1 cellular context compared by ENCODE assay signal in the genomic region with DNA sequence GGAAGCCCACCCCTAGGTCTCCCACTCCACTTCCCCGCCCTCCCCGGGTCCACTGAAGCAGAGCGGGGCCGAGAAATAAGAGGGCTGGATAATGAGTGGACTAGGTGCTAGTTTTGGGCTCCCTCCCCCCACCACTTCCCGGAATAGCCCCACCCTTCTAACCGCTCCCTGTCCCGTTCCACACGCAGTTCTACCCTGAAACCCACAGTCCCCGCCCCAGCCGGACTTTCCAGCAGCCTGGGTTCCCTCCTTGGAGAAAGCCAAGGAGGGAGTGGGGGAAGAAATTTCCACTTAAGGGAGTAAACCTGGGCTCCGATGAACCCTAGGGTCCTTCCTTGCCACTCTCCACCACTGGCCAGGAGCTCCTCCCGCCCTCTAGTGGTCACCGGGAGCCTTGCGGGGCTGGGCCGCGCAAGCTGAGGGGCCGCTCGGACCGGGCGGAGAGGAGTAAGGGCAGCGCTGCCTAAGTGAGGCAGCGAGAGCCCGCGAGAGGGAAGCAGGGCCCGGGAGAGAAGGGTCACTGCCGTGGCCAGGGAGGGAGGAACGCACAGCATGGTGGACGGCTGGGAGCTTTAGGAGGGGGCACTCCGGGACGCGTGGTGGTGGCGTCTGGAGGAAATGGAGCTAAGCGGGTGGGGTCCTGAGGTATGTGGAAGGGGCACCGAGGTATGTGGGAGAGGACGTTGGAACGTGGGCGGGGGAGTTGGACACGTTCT.
TF ChIP-seq lines count a peak whose summit lies in the region.

No MANE protein-coding gene starts in this region.

TF ChIP-seq in K562, 482 proteins besides CTCF, POLR2A, EP300 and RAD21 (continued from another document and continues in another):
- TF ChIP-seq, protein P1, sequence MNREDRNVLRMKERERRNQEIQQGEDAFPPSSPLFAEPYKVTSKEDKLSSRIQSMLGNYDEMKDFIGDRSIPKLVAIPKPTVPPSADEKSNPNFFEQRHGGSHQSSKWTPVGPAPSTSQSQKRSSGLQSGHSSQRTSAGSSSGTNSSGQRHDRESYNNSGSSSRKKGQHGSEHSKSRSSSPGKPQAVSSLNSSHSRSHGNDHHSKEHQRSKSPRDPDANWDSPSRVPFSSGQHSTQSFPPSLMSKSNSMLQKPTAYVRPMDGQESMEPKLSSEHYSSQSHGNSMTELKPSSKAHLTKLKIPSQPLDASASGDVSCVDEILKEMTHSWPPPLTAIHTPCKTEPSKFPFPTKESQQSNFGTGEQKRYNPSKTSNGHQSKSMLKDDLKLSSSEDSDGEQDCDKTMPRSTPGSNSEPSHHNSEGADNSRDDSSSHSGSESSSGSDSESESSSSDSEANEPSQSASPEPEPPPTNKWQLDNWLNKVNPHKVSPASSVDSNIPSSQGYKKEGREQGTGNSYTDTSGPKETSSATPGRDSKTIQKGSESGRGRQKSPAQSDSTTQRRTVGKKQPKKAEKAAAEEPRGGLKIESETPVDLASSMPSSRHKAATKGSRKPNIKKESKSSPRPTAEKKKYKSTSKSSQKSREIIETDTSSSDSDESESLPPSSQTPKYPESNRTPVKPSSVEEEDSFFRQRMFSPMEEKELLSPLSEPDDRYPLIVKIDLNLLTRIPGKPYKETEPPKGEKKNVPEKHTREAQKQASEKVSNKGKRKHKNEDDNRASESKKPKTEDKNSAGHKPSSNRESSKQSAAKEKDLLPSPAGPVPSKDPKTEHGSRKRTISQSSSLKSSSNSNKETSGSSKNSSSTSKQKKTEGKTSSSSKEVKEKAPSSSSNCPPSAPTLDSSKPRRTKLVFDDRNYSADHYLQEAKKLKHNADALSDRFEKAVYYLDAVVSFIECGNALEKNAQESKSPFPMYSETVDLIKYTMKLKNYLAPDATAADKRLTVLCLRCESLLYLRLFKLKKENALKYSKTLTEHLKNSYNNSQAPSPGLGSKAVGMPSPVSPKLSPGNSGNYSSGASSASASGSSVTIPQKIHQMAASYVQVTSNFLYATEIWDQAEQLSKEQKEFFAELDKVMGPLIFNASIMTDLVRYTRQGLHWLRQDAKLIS (CRISPR knock-in tag; IDR thresholded peaks at IDR 0.05) = peak; percentile 89
- no peak for TF ChIP-seq ZBTB12 (CRISPR knock-in tag; IDR thresholded peaks at IDR 0.05)
- no peak for TF ChIP-seq PRMT5 (CRISPR knock-in tag; IDR thresholded peaks at IDR 0.05)
- no peak for TF ChIP-seq SLC30A9 (CRISPR knock-in tag; IDR thresholded peaks at IDR 0.05)
- peak; percentile 94 for TF ChIP-seq CTBP1 (IDR thresholded peaks at IDR 0.05; ENCODE audit: borderline replicate concordance)
- TF ChIP-seq ZNF780A (CRISPR knock-in tag; IDR thresholded peaks at IDR 0.05) = no peak
- no peak for TF ChIP-seq SRSF9 (IDR thresholded peaks at IDR 0.05; ENCODE audit: borderline replicate concordance, low read depth, low read length)
- TF ChIP-seq PURB (CRISPR knock-in tag; IDR thresholded peaks at IDR 0.05; ENCODE audit: low read depth) = no peak
- TF ChIP-seq CBFA2T2 (conservative IDR thresholded peaks at IDR 0.05) = no peak
- TF ChIP-seq POLR2H (tag; IDR thresholded peaks at IDR 0.05; ENCODE audit: low read depth) = peak; percentile 70
- TF ChIP-seq NR2C1 (IDR thresholded peaks at IDR 0.05) = no peak
- TF ChIP-seq NR2C1 (tag; IDR thresholded peaks at IDR 0.05) = 0 out of 2 replicates have a peak, but pooled peaks have one; percentile 17
- TF ChIP-seq CBX3 (IDR thresholded peaks at IDR 0.05; ENCODE audit: borderline replicate concordance in 1 of 2, low read length in 2 of 2) = no peak
- TF ChIP-seq KDM5B (IDR thresholded peaks at IDR 0.05; ENCODE audit: insufficient replicate concordance, low read depth, low read length) = peak; percentile 77
- TF ChIP-seq THAP7 (CRISPR knock-in tag; IDR thresholded peaks at IDR 0.05) = no peak
- no peak for TF ChIP-seq HDAC6 (IDR thresholded peaks at IDR 0.05; ENCODE audit: low read depth, low read length)
- TF ChIP-seq NCOA2 (IDR thresholded peaks at IDR 0.05; ENCODE audit: partially characterized antibody in 2 of 2) = no peak
- TF ChIP-seq RB1 (IDR thresholded peaks at IDR 0.05; ENCODE audit: low read depth) = peak; percentile 73
- TF ChIP-seq DMBX1 (CRISPR knock-in tag; IDR thresholded peaks at IDR 0.05; ENCODE audit: borderline replicate concordance) = no peak
- no peak for TF ChIP-seq ZSCAN29 (IDR thresholded peaks at IDR 0.05)
- TF ChIP-seq ZNF764 (CRISPR knock-in tag; IDR thresholded peaks at IDR 0.05; ENCODE audit: low read depth) = no peak
- 0 out of 2 replicates have a peak, but pooled peaks have one; percentile 56 for TF ChIP-seq E2F3 (CRISPR knock-in tag; IDR thresholded peaks at IDR 0.05)
- TF ChIP-seq THRAP3 (IDR thresholded peaks at IDR 0.05; ENCODE audit: borderline replicate concordance) = no peak
- TF ChIP-seq SRSF3 (IDR thresholded peaks at IDR 0.05; ENCODE audit: insufficient read depth, low read length) = no peak
- TF ChIP-seq ZNF655 (CRISPR knock-in tag; IDR thresholded peaks at IDR 0.05) = no peak
- TF ChIP-seq DIDO1 (tag; IDR thresholded peaks at IDR 0.05; ENCODE audit: low read depth) = no peak
- TF ChIP-seq, protein P2, sequence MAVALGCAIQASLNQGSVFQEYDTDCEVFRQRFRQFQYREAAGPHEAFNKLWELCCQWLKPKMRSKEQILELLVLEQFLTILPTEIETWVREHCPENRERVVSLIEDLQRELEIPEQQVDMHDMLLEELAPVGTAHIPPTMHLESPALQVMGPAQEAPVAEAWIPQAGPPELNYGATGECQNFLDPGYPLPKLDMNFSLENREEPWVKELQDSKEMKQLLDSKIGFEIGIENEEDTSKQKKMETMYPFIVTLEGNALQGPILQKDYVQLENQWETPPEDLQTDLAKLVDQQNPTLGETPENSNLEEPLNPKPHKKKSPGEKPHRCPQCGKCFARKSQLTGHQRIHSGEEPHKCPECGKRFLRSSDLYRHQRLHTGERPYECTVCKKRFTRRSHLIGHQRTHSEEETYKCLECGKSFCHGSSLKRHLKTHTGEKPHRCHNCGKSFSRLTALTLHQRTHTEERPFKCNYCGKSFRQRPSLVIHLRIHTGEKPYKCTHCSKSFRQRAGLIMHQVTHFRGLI (CRISPR knock-in tag; IDR thresholded peaks at IDR 0.05) = no peak
- TF ChIP-seq ARHGAP35 (IDR thresholded peaks at IDR 0.05; ENCODE audit: partially characterized antibody) = no peak
- no peak for TF ChIP-seq HNRNPH1 (optimal IDR thresholded peaks at IDR 0.05; ENCODE audit: low read depth, low read length)
- TF ChIP-seq TSHZ1 (CRISPR knock-in tag; IDR thresholded peaks at IDR 0.05) = no peak
- 0 out of 2 replicates have a peak, but pooled peaks have one; percentile 11 for TF ChIP-seq ZBTB5 (IDR thresholded peaks at IDR 0.05)
- 0 out of 2 replicates have a peak, but pooled peaks have one; percentile 30 for TF ChIP-seq MEF2A (IDR thresholded peaks at IDR 0.05; ENCODE audit: control insufficient read depth, low read depth, low read length)
- peak; percentile 35 for TF ChIP-seq ZNF263 (CRISPR knock-in tag; IDR thresholded peaks at IDR 0.05; ENCODE audit: borderline replicate concordance)
- no peak for TF ChIP-seq KAT8 (IDR thresholded peaks at IDR 0.05; ENCODE audit: low read depth)
- TF ChIP-seq SUPT5H (IDR thresholded peaks at IDR 0.05) = peak; percentile 89
